ENCODE assay signal across 13 cellular contexts in the genomic region with DNA sequence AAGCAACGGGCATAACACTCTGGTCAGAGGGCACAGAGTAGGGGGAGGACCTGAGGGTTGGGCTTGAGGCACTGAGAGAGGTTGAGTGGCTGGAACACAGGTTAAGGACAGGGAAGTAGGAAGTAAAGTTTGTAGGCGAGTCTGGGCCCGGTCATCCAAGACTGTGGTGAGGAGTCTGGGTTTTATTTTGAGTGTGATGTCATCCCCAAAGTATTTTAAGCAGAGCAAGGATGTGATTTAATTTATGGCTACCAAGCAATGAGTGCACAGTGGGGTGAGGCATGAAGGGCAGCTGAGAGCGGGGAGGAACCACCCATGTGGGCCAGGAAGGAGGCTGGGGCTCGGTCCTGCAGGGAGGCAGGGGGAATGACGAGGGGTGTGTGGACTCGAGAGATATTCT. TPM values are rescaled to one million over a fixed set of nuclear protein-coding genes. Genes with fewer than 3 reads are reported as not detected.
DNase-seq lines count a peak whose midpoint lies in the region; ATAC-seq, FAIRE-seq and TF ChIP-seq lines count a peak whose summit lies in the region.
"Had no signal": no experiment of that assay in that cellular context is flagged by ENCODE, and none has a peak within 500 bp of the region (broad histone marks: within the 10 kb centered on the region; RNA-seq: fewer than 3 reads in every experiment).

No MANE protein-coding gene starts in this region.

- H3K27ac Mint-ChIP-seq in T-cell, result no peak overlapping the region
- H3K27ac Mint-ChIP-seq: activated CD4-positive, alpha-beta T cell treated with anti-CD3 and anti-CD28 coated beads, Interleukin-2, amount 10 ng/mL, durations not matched to agents 7 days and 5 days had no signal

- SMC1A ChIA-PET in GM12878 (lab: Charles Lee; ENCODE audit: uncharacterized antibody, unreplicated experiment), result no interaction called here

- no peak for FAIRE-seq in GM12878 (lab: Jason Lieb, UNC)

- H3K4me2 ChIP-seq in GM12878 (ENCODE audit: control insufficient read depth, insufficient read depth), result no peak overlapping the region

- TF ChIP-seq EP300 in GM12878 (IDR thresholded peaks at IDR 0.05; ENCODE audit: borderline replicate concordance in 1 of 2, control insufficient read depth in 1 of 2, low read depth in 2 of 2, low read length in 2 of 2), result no peak

- H3K4me3 Mint-ChIP-seq in T-cell, result no peak overlapping the region
- H3K4me3 Mint-ChIP-seq: activated CD4-positive, alpha-beta T cell treated with anti-CD3 and anti-CD28 coated beads, Interleukin-2, amount 10 ng/mL, durations not matched to agents 7 days and 5 days had no signal

- RAD21 ChIA-PET in GM12878 (lab: Charles Lee; ENCODE audit: unreplicated experiment), result no interaction called here

- POLR2A ChIA-PET in GM12878 (lab: Charles Lee) (no interaction called here), T-cell (lab: Charles Lee) (no interaction called here)

- no peaks in the 10 kb centered on the region for H3K79me2 ChIP-seq in GM12878 (ENCODE audit: control insufficient read depth, insufficient read depth, low read length)

- no peaks in the 10 kb centered on the region; a peak in 3 of 4 replicates for H3K27me3 ChIP-seq in GM12878 (replicated peaks in 1 of 2; ENCODE audit: control insufficient read depth in 2 of 2, insufficient read depth in 2 of 2, low read length in 1 of 2)

- CTCF ChIA-PET in GM12878 (lab: Yijun Ruan, JAX), result no interaction called here
- CTCF ChIA-PET in T-cell (lab: Charles Lee), result no interaction called here

- no peaks in the 10 kb centered on the region for H3K36me3 ChIP-seq in GM12878 (ENCODE audit: control insufficient read depth in 2 of 2, insufficient read depth in 2 of 2, low read length in 1 of 2)

- H3K27me3 Mint-ChIP-seq in T-cell, result peaks cover 27 to 40% of the 10 kb centered on the region in 2 donors

- H2AFZ ChIP-seq in GM12878 (ENCODE audit: control insufficient read depth, low read depth, low read length), result no peak overlapping the region

- H3K9me3 ChIP-seq in GM12878 (replicated peaks; ENCODE audit: control insufficient read depth, insufficient read depth, low read length), result no peaks in the 10 kb centered on the region

- H3K4me3 ChIP-seq in GM12878, result no peak overlapping the region

- no peak for TF ChIP-seq RAD21 in GM12878 (IDR thresholded peaks at IDR 0.05; ENCODE audit: insufficient read depth, low read depth, low read length)

- TF ChIP-seq CTCF in GM12878 (IDR thresholded peaks at IDR 0.05 in 2 of 3, conservative IDR thresholded peaks at IDR 0.05 in 1 of 3; ENCODE audit: control insufficient read depth in 2 of 3, extremely low read depth in 1 of 3, insufficient read depth in 1 of 3, low read depth in 3 of 3, low read length in 3 of 3), result no peak

- intact Hi-C loops in GM12878 (cut with micrococcal nuclease; ENCODE audit: unreplicated experiment) (no loop called here), left colon (cut with DNase I, micrococcal nuclease) (no loop called here)

- 2% methylated on average over 7 of the region's 7 CpGs for WGBS in GM12878 (ENCODE audit: insufficient coverage, insufficient replicate concordance, low lambda C conversion rate, missing lambda C conversion rate)

- no peaks in the 10 kb centered on the region for H3K9me3 Mint-ChIP-seq in T-cell
- H3K9me3 Mint-ChIP-seq: activated CD4-positive, alpha-beta T cell treated with anti-CD3 and anti-CD28 coated beads, Interleukin-2, amount 10 ng/mL, durations not matched to agents 7 days and 5 days had no signal

- no peaks in the 10 kb centered on the region for H3K36me3 Mint-ChIP-seq in T-cell

- no peak for ATAC-seq in GM12878
- ATAC-seq in left colon, result peak; percentile 82
- no peak for ATAC-seq in T-cell (replicated peaks in 1 of 4)
- no peak for ATAC-seq in GM18909 (IDR thresholded peaks at IDR 0.05; ENCODE audit: poor library complexity, unreplicated experiment)

- no peak overlapping the region for H3K9ac ChIP-seq in GM12878 (ENCODE audit: control insufficient read depth, insufficient read depth, low read length)

- in situ Hi-C loops in GM12878 (cut with MboI), result no loop called here

- H3K27ac ChIP-seq in GM12878 (ENCODE audit: control insufficient read depth, insufficient read depth), result no peak overlapping the region

- DNase-seq in AG20443 (ENCODE audit: low spot score), result peak; percentile 77
- DNase-seq in HS-5 (ENCODE audit: low read depth), result peak; percentile 88
- no peak for DNase-seq in GM12878 (ENCODE audit: low read depth, low spot score)
- peak; percentile 20 to 60 for DNase-seq in left colon
- DNase-seq in T-cell, result no peak
- no peak for DNase-seq in DMS79 (lab: John Stamatoyannopoulos, UW)
- no peak for DNase-seq in activated CD4-positive, alpha-beta T cell treated with anti-CD3 and anti-CD28 coated beads, Interleukin-2, amount 50 U/mL, for 48 hours
- DNase-seq: activated CD4-positive, alpha-beta T cell treated with anti-CD3 and anti-CD28 coated beads, Interleukin-2, amount 10 ng/mL, durations not matched to agents 7 days and 5 days; activated gamma-delta T cell treated with Interleukin-2 at 50 U/mL for 16 hours; NCI-H2171 had no signal

- H3K4me1 Mint-ChIP-seq in T-cell, result no peaks in the 10 kb centered on the region
- H3K4me1 Mint-ChIP-seq: activated CD4-positive, alpha-beta T cell treated with anti-CD3 and anti-CD28 coated beads, Interleukin-2, amount 10 ng/mL, durations not matched to agents 7 days and 5 days had no signal

- peaks cover 2% of the 10 kb centered on the region; the same call in 1 of the 2 replicates for H4K20me1 ChIP-seq in GM12878 (ENCODE audit: control insufficient read depth, insufficient read depth)

- TF ChIP-seq POLR2A in GM12878 (IDR thresholded peaks at IDR 0.05; ENCODE audit: low read depth, low read length), result no peak

- no TSS peak for BruUV-seq in GM12878 (replicated peaks; lab: Mats Ljungman, UMichigan)

- H3K4me1 ChIP-seq in GM12878 (ENCODE audit: control insufficient read depth, insufficient read depth, low read length), result no peaks in the 10 kb centered on the region

TF ChIP-seq in GM12878, 131 proteins besides CTCF, POLR2A, EP300 and RAD21:
- no peak for TF ChIP-seq TBL1XR1 (IDR thresholded peaks at IDR 0.05; ENCODE audit: low read depth, low read length)
- peak; percentile 28; the same call in 1 of the 2 replicates for TF ChIP-seq RUNX3 (IDR thresholded peaks at IDR 0.05; ENCODE audit: low read length)
- TF ChIP-seq EED (IDR thresholded peaks at IDR 0.05; ENCODE audit: low read depth), result 0 out of 2 replicates have a peak, but pooled peaks have one; percentile 14
- TF ChIP-seq ATF7 (IDR thresholded peaks at IDR 0.05; ENCODE audit: low read depth), result peak; percentile 37; the same call in 1 of the 2 replicates
TF ChIP-seq in GM12878: peak in this region for 3.

RNA-seq across cellular contexts. Expression of a gene that starts 11.2 kb away (rescaled TPM):
- total RNA-seq in GM12878 (2013; cell fraction: nucleolus; rRNA removed), result 0.76 and 1.1 TPM in 2 replicates
- total RNA-seq in GM12878 (2014; rRNA removed) (under 0.01 TPM in 1 of 2 replicates, not detected in the other), GM12878 (2014; rRNA removed; fragmentation: Illumina TruSeq; extraction: Trizol) (not detected in 2 replicates), GM12878 (2021) (not detected in 2 replicates), left colon (1 to 10 TPM in 1 of 2 donors, under 1 TPM in 1; 0.28 to 1.5 TPM), T-cell (under 1 TPM in 4 of 5 donors, not detected in 1; 0.13 to 0.18 (median 0.15) TPM)
- polyA plus RNA-seq in GM12878 (2011; ENCODE audit: low read depth), result not detected
- polyA plus RNA-seq in GM12878 (2011; rRNA removed) (0.03 and 0.05 TPM in 2 replicates), GM12878 (2014; fragmentation: Illumina TruSeq; extraction: Trizol) (0.01 TPM in 1 of 2 replicates, not detected in the other), GM12878 (2014; fragmentation: Nextera tagmentation; extraction: Ambion mirVana) (not detected), GM12878 (2014; rRNA removed) (not detected in 2 replicates), GM12878 (2016; fragmentation: Nextera tagmentation; extraction: Ambion mirVana) (not detected)
- 0.01 and 0.23 TPM in 2 replicates for polyA plus RNA-seq in GM12878 (2011; cell fraction: cytosol; rRNA removed)
- polyA plus RNA-seq in GM12878 (2011; cell fraction: nucleus; rRNA removed), result 0.10 and 0.13 TPM in 2 replicates
- polyA plus RNA-seq in GM12878 (2012), result 0.04 TPM in 1 of 2 replicates, not detected in the other
- not detected in 2 replicates for polyA minus RNA-seq in GM12878 (2011; rRNA and poly(A)+ RNA removed)
- not detected in 2 replicates for polyA minus RNA-seq in GM12878 (2011; cell fraction: cytosol; rRNA and poly(A)+ RNA removed)
- polyA minus RNA-seq in GM12878 (2011; cell fraction: nucleus; rRNA and poly(A)+ RNA removed), result under 0.01 TPM in 1 of 2 replicates, not detected in the other
- total RNA-seq: mononuclear cell had no signal
- polyA plus RNA-seq: BJ had no signal

Comparison
In these comparisons a context has a peak if more than half of its experiments do, and no peak if none do; other contexts are left out.
1. DNase-seq: peak in AG20443 (single experiment), HS-5 (single experiment) and left colon (2 of 2); none in GM12878 (single experiment), T-cell (0 of 34), DMS79 (single experiment) and activated CD4-positive, alpha-beta T cell treated with anti-CD3 and anti-CD28 coated beads, Interleukin-2, amount 50 U/mL, for 48 hours (0 of 2).